Comparison of ENCODE assay signal across 12 cellular contexts in genomic region chr17:78724544-78724943, GRCh38. TPM values are rescaled to one million over a fixed set of nuclear protein-coding genes. Genes with fewer than 3 reads are reported as not detected.
DNase-seq lines count a peak whose midpoint lies in the region; ATAC-seq, FAIRE-seq and TF ChIP-seq lines count a peak whose summit lies in the region.
"Had no signal": no experiment of that assay in that cellular context is flagged by ENCODE, and none has a peak within 500 bp of the region (broad histone marks: within the 10 kb centered on the region; RNA-seq: fewer than 3 reads in every experiment).

No MANE protein-coding gene starts in this region.

- no peaks in the 10 kb centered on the region for H3K9me3 Mint-ChIP-seq in activated B cell treated with CpG ODN at 0.5 μM for 24 hours
- H3K9me3 Mint-ChIP-seq: HFFc6 had no signal

- WGBS in right cardiac atrium: 36% methylated on average over 5 of the region's 5 CpGs
- 19 to 32% (median 25%) methylated on average over 5 of the region's 5 CpGs for WGBS in psoas muscle, 3 donors

- peak overlapping the region; percentile 91 for H3K27ac Mint-ChIP-seq in activated B cell treated with CpG ODN at 0.5 μM for 24 hours
- H3K27ac Mint-ChIP-seq: HFFc6 had no signal

- H3K4me1 ChIP-seq in right cardiac atrium (ENCODE audit: control insufficient read depth, insufficient read depth, low read length): peaks cover 29% of the 10 kb centered on the region
- peaks cover 77% of the 10 kb centered on the region for H3K4me1 ChIP-seq in psoas muscle

- CTCF ChIA-PET in activated B cell treated with CpG ODN at 0.5 μM for 24 hours (lab: Charles Lee): interaction anchor here (2.1 kb wide), 1 partner anchor 16 kb away, joined by 18 read pairs; no protein-coding TSS in a partner anchor

- TF ChIP-seq POLR2A in GM12891 (IDR thresholded peaks at IDR 0.05; ENCODE audit: low read depth, low read length): 0 out of 2 replicates have a peak, but pooled peaks have one; percentile 20

- no peaks in the 10 kb centered on the region for H3K9me3 ChIP-seq in right cardiac atrium (ENCODE audit: control insufficient read depth, low read length)
- H3K9me3 ChIP-seq in psoas muscle: no peaks in the 10 kb centered on the region

- intact Hi-C loops in activated B cell treated with CpG ODN at 0.5 μM for 24 hours (cut with micrococcal nuclease): no loop called here
- intact Hi-C loops in right cardiac atrium (cut with DNase I): no loop called here
- intact Hi-C loops in psoas muscle (cut with DNase I): no loop called here

- DNase-seq in GM12891 (ENCODE audit: insufficient read length, low spot score) (no peak), activated B cell treated with CpG ODN at 0.5 μM for 24 hours (no peak), right cardiac atrium (peak in 1 of 3 donors; percentile 67), psoas muscle (peak in 1 of 2 donors; percentile 78), RPMI8226 (no peak), NCI-H2171 treated with DMSO at 0.1 percent for 48 hours (lab: John Stamatoyannopoulos, UW) (no peak), NCI-H774 (lab: John Stamatoyannopoulos, UW) (no peak), MV-4-11 (lab: John Stamatoyannopoulos, UW) (no peak)
- DNase-seq: HFFc6, T1000 had no signal

- ATAC-seq in activated B cell treated with CpG ODN at 0.5 μM for 24 hours (ENCODE audit: low read depth) (no peak), right cardiac atrium (peak; percentile 53 to 70), psoas muscle (peak; percentile 76 to 87 (median 81))

- peaks cover 53% of the 10 kb centered on the region for H3K36me3 Mint-ChIP-seq in activated B cell treated with CpG ODN at 0.5 μM for 24 hours (ENCODE audit: low read depth)

- no peak overlapping the region for H3K4me3 ChIP-seq in right cardiac atrium (ENCODE audit: low read length)
- H3K4me3 ChIP-seq in psoas muscle: peak overlapping the region; percentile 5
- H3K4me3 ChIP-seq: cardiac muscle cell, lung had no signal

- FAIRE-seq in GM12891 (lab: Jason Lieb, UNC): no peak

- TF ChIP-seq CTCF in activated B cell treated with CpG ODN at 0.5 μM for 24 hours (IDR thresholded peaks at IDR 0.05) (no peak), psoas muscle (IDR thresholded peaks at IDR 0.05) (no peak)

- no peak overlapping the region for H3K27ac ChIP-seq in right cardiac atrium (ENCODE audit: low read length)
- peak overlapping the region; percentile 73 for H3K27ac ChIP-seq in psoas muscle
- H3K27ac ChIP-seq: cardiac muscle cell had no signal

- POLR2A ChIA-PET in activated B cell treated with CpG ODN at 0.5 μM for 24 hours (lab: Charles Lee): interaction anchor here (0.8 to 3.8 kb wide), 7 partner anchors 9 to 62 kb away, joined by 3 to 48 read pairs (median 12); partner anchors contain the start of gene CYTH1

- H3K4me3 Mint-ChIP-seq in activated B cell treated with CpG ODN at 0.5 μM for 24 hours: peak overlapping the region; percentile 42
- H3K4me3 Mint-ChIP-seq: HFFc6 had no signal

- no peaks in the 10 kb centered on the region for H3K27me3 Mint-ChIP-seq in activated B cell treated with CpG ODN at 0.5 μM for 24 hours

- H3K27me3 ChIP-seq in right cardiac atrium (ENCODE audit: control insufficient read depth, insufficient read depth) (no peaks in the 10 kb centered on the region), psoas muscle (ENCODE audit: insufficient read depth in 3 of 3, low read length in 2 of 3) (no peaks in the 10 kb centered on the region)
- H3K27me3 ChIP-seq: cardiac muscle cell had no signal

- H3K36me3 ChIP-seq in psoas muscle (ENCODE audit: insufficient read depth in 1 of 2, low read depth in 1 of 2): no peaks in the 10 kb centered on the region
- H3K36me3 ChIP-seq: cardiac muscle cell had no signal

- peaks cover 97% of the 10 kb centered on the region for H3K4me1 Mint-ChIP-seq in activated B cell treated with CpG ODN at 0.5 μM for 24 hours

TF ChIP-seq in GM12891, 5 proteins besides CTCF, POLR2A, EP300 and RAD21:
- TF ChIP-seq SPI1 (IDR thresholded peaks at IDR 0.05; ENCODE audit: low read depth, low read length): no peak

RNA-seq across cellular contexts. Expression of gene CYTH1, which starts 57.5 kb away (rescaled TPM):
- polyA plus RNA-seq in GM12891 (2012; ENCODE audit: low read depth, missing spikeins): 171 TPM
- 368 and 391 TPM in 2 replicates for total RNA-seq in activated B cell treated with CpG ODN at 0.5 μM for 24 hours
- total RNA-seq in right cardiac atrium: 10 to 100 TPM; 31.2 to 39.1 (median 36.7) TPM
- 22.5 TPM for polyA plus RNA-seq in right cardiac atrium
- 10 to 100 TPM; 25.6 to 40.4 (median 34.0) TPM for total RNA-seq in psoas muscle
- polyA plus RNA-seq in psoas muscle: 10 to 100 TPM; 18.7 to 38.0 (median 23.9) TPM
